Comparison of ENCODE assay signal across 18 cellular contexts in genomic region chrX:150871341-150871811, GRCh38. TPM values are rescaled to one million over a fixed set of nuclear protein-coding genes. Genes with fewer than 3 reads are reported as not detected.
DNase-seq lines count a peak whose midpoint lies in the region; ATAC-seq and TF ChIP-seq lines count a peak whose summit lies in the region.
"Had no signal": no experiment of that assay in that cellular context is flagged by ENCODE, and none has a peak within 500 bp of the region (broad histone marks: within the 10 kb centered on the region; RNA-seq: fewer than 3 reads in every experiment).

No MANE protein-coding gene starts in this region.

- ATAC-seq in natural killer cell treated with Interleukin-12 subunit alpha and Interleukin-12 subunit beta and Interleukin-15 and Interleukin-18, amount 100 ng/mL, for 72 hours: no peak
- ATAC-seq in natural killer cell: no peak
- no peak for ATAC-seq in WTC11

- no peaks in the 10 kb centered on the region for H3K9me3 Mint-ChIP-seq in natural killer cell treated with Interleukin-12 subunit alpha and Interleukin-12 subunit beta and Interleukin-15 and Interleukin-18, amount 100 ng/mL, for 72 hours
- H3K9me3 Mint-ChIP-seq in natural killer cell (no peaks in the 10 kb centered on the region), WTC11 (peaks cover 13% of the 10 kb centered on the region), mesothelial cell of epicardium (peaks cover 47% of the 10 kb centered on the region)

- H3K4me1 Mint-ChIP-seq in natural killer cell treated with Interleukin-12 subunit alpha and Interleukin-12 subunit beta and Interleukin-15 and Interleukin-18, amount 100 ng/mL, for 72 hours (ENCODE audit: low read depth in 2 of 2): peaks cover 43 to 51% of the 10 kb centered on the region in 2 donors
- H3K4me1 Mint-ChIP-seq in natural killer cell: peaks cover 0 to 30% of the 10 kb centered on the region in 2 donors
- peaks cover 49% of the 10 kb centered on the region for H3K4me1 Mint-ChIP-seq in WTC11
- H3K4me1 Mint-ChIP-seq in mesothelial cell of epicardium: peaks cover 6% of the 10 kb centered on the region

- peaks cover 28% of the 10 kb centered on the region for H3K36me3 Mint-ChIP-seq in natural killer cell treated with Interleukin-12 subunit alpha and Interleukin-12 subunit beta and Interleukin-15 and Interleukin-18, amount 100 ng/mL, for 72 hours
- H3K36me3 Mint-ChIP-seq in natural killer cell (no peaks in the 10 kb centered on the region), WTC11 (peaks cover 15% of the 10 kb centered on the region), mesothelial cell of epicardium (peaks cover 5% of the 10 kb centered on the region)

- peak overlapping the region; percentile 11 for H3K4me3 Mint-ChIP-seq in natural killer cell treated with Interleukin-12 subunit alpha and Interleukin-12 subunit beta and Interleukin-15 and Interleukin-18, amount 100 ng/mL, for 72 hours
- no peak overlapping the region for H3K4me3 Mint-ChIP-seq in natural killer cell
- H3K4me3 Mint-ChIP-seq in WTC11: no peak overlapping the region
- no peak overlapping the region for H3K4me3 Mint-ChIP-seq in mesothelial cell of epicardium
- H3K4me3 Mint-ChIP-seq: activated naive CD8-positive, alpha-beta T cell treated with anti-CD3 and anti-CD28 coated beads, Interleukin-2, amount 10 ng/mL, durations not matched to agents 7 days and 5 days; neural crest cell had no signal

- POLR2A ChIA-PET in WTC11 (lab: Charles Lee): no interaction called here

- CTCF ChIA-PET in WTC11 (lab: Charles Lee): interaction anchor here (1.0 kb wide), 1 partner anchor 210 kb away, joined by 3 read pairs; no protein-coding TSS in a partner anchor

- peaks cover 0 to 3% of the 10 kb centered on the region in 2 donors for H3K27me3 Mint-ChIP-seq in natural killer cell treated with Interleukin-12 subunit alpha and Interleukin-12 subunit beta and Interleukin-15 and Interleukin-18, amount 100 ng/mL, for 72 hours
- H3K27me3 Mint-ChIP-seq in natural killer cell (ENCODE audit: low read depth in 2 of 2) (no peaks in the 10 kb centered on the region), WTC11 (ENCODE audit: low read depth) (no peaks in the 10 kb centered on the region; the same call in 1 of the 2 replicates), mesothelial cell of epicardium (ENCODE audit: low read depth) (no peaks in the 10 kb centered on the region)
- H3K27me3 Mint-ChIP-seq: activated naive CD8-positive, alpha-beta T cell treated with anti-CD3 and anti-CD28 coated beads, Interleukin-2, amount 10 ng/mL, durations not matched to agents 7 days and 5 days had no signal

- peak overlapping the region; percentile 45 to 63 for H3K27ac Mint-ChIP-seq in natural killer cell treated with Interleukin-12 subunit alpha and Interleukin-12 subunit beta and Interleukin-15 and Interleukin-18, amount 100 ng/mL, for 72 hours
- H3K27ac Mint-ChIP-seq in natural killer cell (no peak overlapping the region), WTC11 (peak overlapping the region; percentile 83; the same call in 1 of the 2 replicates), mesothelial cell of epicardium (peak overlapping the region; percentile 45)

- DNase-seq in natural killer cell treated with Interleukin-12 subunit alpha and Interleukin-12 subunit beta and Interleukin-15 and Interleukin-18, amount 100 ng/mL, for 72 hours (ENCODE audit: low spot score): no peak
- DNase-seq in natural killer cell: no peak
- DNase-seq in WTC11 (ENCODE audit: low spot score): no peak
- no peak for DNase-seq in mesothelial cell of epicardium (ENCODE audit: low spot score in 2 of 2, unreplicated experiment in 2 of 2)
- DNase-seq in GM03348 (ENCODE audit: low spot score): no peak
- no peak for DNase-seq in NCI-H82 (lab: John Stamatoyannopoulos, UW)
- no peak for DNase-seq in COR-L47 (lab: John Stamatoyannopoulos, UW)
- DNase-seq: activated CD4-positive, alpha-beta T cell treated with anti-CD3 and anti-CD28 coated beads, Interleukin-2, amount 50 U/mL, for 48 hours; activated naive CD8-positive, alpha-beta T cell treated with anti-CD3 and anti-CD28 coated beads, Interleukin-2, amount 10 ng/mL, durations not matched to agents 7 days and 5 days; activated T-cell treated with anti-CD3 and anti-CD28 coated beads, Interleukin-2, amount 50 U/mL, for 48 hours; cortex of kidney; GM23248; mesendoderm; NCI-H1417 treated with DMSO at 0.1 percent for 48 hours; NCI-H526 treated with DMSO at 0.1 percent for 48 hours; SHP77 treated with DMSO at 0.1 percent for 48 hours; stimulated activated CD4-positive, alpha-beta T cell treated with anti-CD3 and anti-CD28 coated beads, Interleukin-12 subunit alpha, Interleukin-12 subunit beta, amount 100 ng/mL, for 4 hours had no signal

- no peak for TF ChIP-seq CTCF in natural killer cell (IDR thresholded peaks at IDR 0.05)
- TF ChIP-seq CTCF in WTC11 (IDR thresholded peaks at IDR 0.05): no peak
- no peak for TF ChIP-seq CTCF in mesothelial cell of epicardium (IDR thresholded peaks at IDR 0.05; ENCODE audit: unreplicated experiment)

- intact Hi-C loops in natural killer cell (cut with micrococcal nuclease): no loop called here

TF ChIP-seq in WTC11, 78 proteins besides CTCF, POLR2A, EP300 and RAD21:
- no peak for TF ChIP-seq HMGA2 (CRISPR knock-in tag; IDR thresholded peaks at IDR 0.05)
- no peak for TF ChIP-seq MXD4 (CRISPR knock-in tag; IDR thresholded peaks at IDR 0.05; ENCODE audit: borderline replicate concordance)
- TF ChIP-seq HMGXB4 (CRISPR knock-in tag; IDR thresholded peaks at IDR 0.05): no peak
- no peak for TF ChIP-seq ZNF232 (CRISPR knock-in tag; IDR thresholded peaks at IDR 0.05)
- TF ChIP-seq SMAD4 (CRISPR knock-in tag; IDR thresholded peaks at IDR 0.05): no peak
- no peak for TF ChIP-seq SMAD3 (CRISPR knock-in tag; IDR thresholded peaks at IDR 0.05; ENCODE audit: borderline replicate concordance)

RNA-seq across cellular contexts. Expression of gene CD99L2, which starts 27.1 kb away (rescaled TPM):
- total RNA-seq in natural killer cell treated with Interleukin-12 subunit alpha and Interleukin-12 subunit beta and Interleukin-15 and Interleukin-18, amount 100 ng/mL, for 72 hours: 10 to 100 TPM; 23.8 to 25.7 TPM
- total RNA-seq in natural killer cell (10 to 100 TPM; 13.1 to 18.0 (median 15.7) TPM), WTC11 (2021) (9.4 to 10.5 TPM (median 9.6 TPM) in 3 replicates), mesothelial cell of epicardium (30.8 to 34.5 TPM (median 33.3 TPM) in 3 replicates)

Comparison
In these comparisons a context has a peak if more than half of its experiments do, and no peak if none do; other contexts are left out.
1. H3K27ac Mint-ChIP-seq: peak in natural killer cell treated with Interleukin-12 subunit alpha and Interleukin-12 subunit beta and Interleukin-15 and Interleukin-18, amount 100 ng/mL, for 72 hours (2 of 2), WTC11 (single experiment) and mesothelial cell of epicardium (single experiment); none in natural killer cell (0 of 2).